In the genomic region with DNA sequence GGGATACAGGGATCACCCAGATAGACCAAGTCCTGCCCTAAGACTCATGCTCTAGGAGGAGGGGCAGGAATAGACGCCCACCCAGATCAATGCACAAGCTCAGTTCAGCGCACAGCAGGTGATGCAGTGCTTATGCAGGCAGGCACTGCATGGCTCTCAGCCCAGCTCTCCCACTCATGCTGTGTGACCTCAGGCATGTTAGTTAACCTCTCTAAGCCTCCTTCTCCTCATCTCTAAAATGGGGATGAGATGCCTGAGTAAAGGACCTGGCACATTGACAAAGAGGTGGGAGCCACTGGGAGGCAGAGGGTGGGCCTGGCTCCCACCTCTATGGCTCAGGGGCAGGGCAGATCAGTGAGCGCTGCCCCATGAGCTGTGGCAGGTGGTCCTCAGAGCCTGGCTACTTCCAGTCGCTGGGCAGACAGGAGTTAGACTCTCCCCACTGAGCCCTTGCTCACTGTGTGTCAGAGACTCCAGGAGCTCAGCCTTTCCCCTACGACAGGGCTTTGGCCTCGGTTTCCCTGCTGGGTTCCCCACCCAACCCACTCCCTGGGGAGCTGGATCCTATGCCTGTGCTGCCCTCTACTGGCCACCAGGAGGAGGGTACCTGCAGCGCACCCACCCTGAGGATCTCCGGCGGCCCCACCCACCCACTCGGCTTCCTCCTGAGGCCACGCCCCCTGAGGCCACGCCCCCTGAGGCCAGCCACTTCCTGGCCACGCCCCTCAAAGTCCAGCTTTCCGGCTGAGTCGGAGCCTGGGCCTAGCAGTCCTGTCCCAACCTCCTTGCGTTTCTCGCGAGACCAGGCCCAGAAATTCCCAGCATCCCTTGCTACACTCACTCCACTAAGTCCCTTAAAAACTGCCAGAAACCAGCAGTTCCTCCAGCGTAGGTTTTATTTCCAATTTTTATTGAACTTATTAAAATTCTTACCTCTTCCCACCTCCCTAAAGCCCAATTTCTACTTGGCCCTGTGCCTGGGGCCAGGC, we compare ENCODE assay signal across 8 cellular contexts.
DNase-seq lines count a peak whose midpoint lies in the region; ATAC-seq and TF ChIP-seq lines count a peak whose summit lies in the region.

No MANE protein-coding gene starts in this region.

- POLR2A ChIA-PET in CD4-positive, alpha-beta T cell (lab: Charles Lee) = no interaction called here

- DNase-seq in CD4-positive, alpha-beta T cell = peak in 8 of 10 experiments; percentile 1 to 45 (median 10)
- DNase-seq in HFF-Myc (ENCODE audit: extremely low read depth, low read depth) = peak; percentile 26
- DNase-seq in RPMI7951 (ENCODE audit: low read depth) = peak; percentile 71
- DNase-seq in activated T-helper 1 cell treated with anti-CD3 and anti-CD28 coated beads, Interleukin-12 subunit alpha, Interleukin-12 subunit beta, Interleukin-2, Interleukin-4 antibody, amounts not matched to agents 30 ng/mL and 10 ng/mL and 1 ng/mL, durations not matched to agents 14 hours and 24 hours and 36 hours (ENCODE audit: low spot score) = peak; percentile 45
- peak; percentile 80 for DNase-seq in glomerular visceral epithelial cell (ENCODE audit: extremely low spot score)
- DNase-seq in psoas muscle = peak; percentile 48 to 54
- no peak for DNase-seq in gastrocnemius medialis

- 43 to 47% (median 43%) methylated on average over 19 of the region's 19 CpGs for WGBS in psoas muscle, 3 donors

- no peak for ATAC-seq in CD4-positive, alpha-beta T cell (ENCODE audit: poor library complexity)
- ATAC-seq in psoas muscle = peak in 3 of 4 donors; percentile 27 to 62 (median 53)
- ATAC-seq in HG02642 (IDR thresholded peaks at IDR 0.05; ENCODE audit: poor library complexity, unreplicated experiment) = no peak
- no peak for ATAC-seq in gastrocnemius medialis

- no peak overlapping the region for H3K27ac Mint-ChIP-seq in CD4-positive, alpha-beta T cell
- H3K27ac Mint-ChIP-seq in activated T-helper 1 cell treated with anti-CD3 and anti-CD28 coated beads, Interleukin-12 subunit alpha, Interleukin-12 subunit beta, Interleukin-2, Interleukin-4 antibody, amounts not matched to agents 30 ng/mL and 10 ng/mL and 1 ng/mL, durations not matched to agents 14 hours and 24 hours and 36 hours = no peak overlapping the region

- H3K27ac ChIP-seq in CD4-positive, alpha-beta T cell (ENCODE audit: low read depth, low read length) = no peak overlapping the region
- H3K27ac ChIP-seq in psoas muscle (no peak overlapping the region), gastrocnemius medialis (no peak overlapping the region)

- H3K27me3 Mint-ChIP-seq in CD4-positive, alpha-beta T cell = no peaks in the 10 kb centered on the region
- H3K27me3 Mint-ChIP-seq in activated T-helper 1 cell treated with anti-CD3 and anti-CD28 coated beads, Interleukin-12 subunit alpha, Interleukin-12 subunit beta, Interleukin-2, Interleukin-4 antibody, amounts not matched to agents 30 ng/mL and 10 ng/mL and 1 ng/mL, durations not matched to agents 14 hours and 24 hours and 36 hours (ENCODE audit: insufficient read depth) = peaks cover 2% of the 10 kb centered on the region

- TF ChIP-seq POLR2A in gastrocnemius medialis (IDR thresholded peaks at IDR 0.05) = no peak

- no peak overlapping the region for H3K4me3 ChIP-seq in HFF-Myc (replicated peaks; ENCODE audit: low read depth, low read length)
- no peak overlapping the region for H3K4me3 ChIP-seq in psoas muscle
- H3K4me3 ChIP-seq in gastrocnemius medialis = no peak overlapping the region

- peak; percentile 26 for TF ChIP-seq CTCF in CD4-positive, alpha-beta T cell (IDR thresholded peaks at IDR 0.05)
- TF ChIP-seq CTCF in HFF-Myc (IDR thresholded peaks at IDR 0.05; ENCODE audit: low read depth, low read length, missing control alignments) = peak; percentile 61
- TF ChIP-seq CTCF in psoas muscle (IDR thresholded peaks at IDR 0.05) = no peak
- peak in 1 of 5 experiments; percentile 17 for TF ChIP-seq CTCF in gastrocnemius medialis (IDR thresholded peaks at IDR 0.05 in 4 of 5, conservative IDR thresholded peaks at IDR 0.05 in 1 of 5)

- H3K4me1 ChIP-seq in psoas muscle = no peaks in the 10 kb centered on the region
- H3K4me1 ChIP-seq in gastrocnemius medialis = no peaks in the 10 kb centered on the region

- H3K36me3 Mint-ChIP-seq in CD4-positive, alpha-beta T cell (ENCODE audit: low read depth) = no peaks in the 10 kb centered on the region
- H3K36me3 Mint-ChIP-seq in activated T-helper 1 cell treated with anti-CD3 and anti-CD28 coated beads, Interleukin-12 subunit alpha, Interleukin-12 subunit beta, Interleukin-2, Interleukin-4 antibody, amounts not matched to agents 30 ng/mL and 10 ng/mL and 1 ng/mL, durations not matched to agents 14 hours and 24 hours and 36 hours (ENCODE audit: low read depth) = no peaks in the 10 kb centered on the region

- intact Hi-C loops in CD4-positive, alpha-beta T cell (cut with DNase I, micrococcal nuclease) = no loop called here
- intact Hi-C loops in activated T-helper 1 cell treated with anti-CD3 and anti-CD28 coated beads, Interleukin-12 subunit alpha, Interleukin-12 subunit beta, Interleukin-2, Interleukin-4 antibody, amounts not matched to agents 30 ng/mL and 10 ng/mL and 1 ng/mL, durations not matched to agents 14 hours and 24 hours and 36 hours (cut with micrococcal nuclease) = loop anchor here (1.0 kb wide), 1 partner anchor 228 kb away; no protein-coding TSS in a partner anchor
- intact Hi-C loops in psoas muscle (cut with DNase I) = loop anchor here in 1 of 2 donors (5.0 kb wide), 1 partner anchor 230 kb away; no protein-coding TSS in a partner anchor
- intact Hi-C loops in gastrocnemius medialis (cut with DNase I; ENCODE audit: low total_unique reads) = no loop called here

- in situ Hi-C loops in gastrocnemius medialis (cut with MboI; ENCODE audit: low sequenced_read_pairs in 4 of 4) = no loop called here

- peaks cover 11% of the 10 kb centered on the region for H3K9me3 Mint-ChIP-seq in CD4-positive, alpha-beta T cell
- H3K9me3 Mint-ChIP-seq in activated T-helper 1 cell treated with anti-CD3 and anti-CD28 coated beads, Interleukin-12 subunit alpha, Interleukin-12 subunit beta, Interleukin-2, Interleukin-4 antibody, amounts not matched to agents 30 ng/mL and 10 ng/mL and 1 ng/mL, durations not matched to agents 14 hours and 24 hours and 36 hours = peaks cover 25% of the 10 kb centered on the region

- CTCF ChIA-PET in CD4-positive, alpha-beta T cell (lab: Charles Lee) = no interaction called here

- H3K9me3 ChIP-seq in CD4-positive, alpha-beta T cell (ENCODE audit: control insufficient read depth, low read length) = peaks cover 14% of the 10 kb centered on the region
- H3K9me3 ChIP-seq in psoas muscle (peaks cover 24% of the 10 kb centered on the region), gastrocnemius medialis (peaks cover 0 to 14% (median 0%) of the 10 kb centered on the region in 3 donors)

- no peaks in the 10 kb centered on the region for H3K27me3 ChIP-seq in CD4-positive, alpha-beta T cell (ENCODE audit: control insufficient read depth, insufficient read depth, low read length)
- H3K27me3 ChIP-seq in psoas muscle (ENCODE audit: insufficient read depth in 3 of 3, low read length in 2 of 3) = no peaks in the 10 kb centered on the region
- H3K27me3 ChIP-seq in gastrocnemius medialis = peaks cover 0 to 3% (median 0%) of the 10 kb centered on the region in 3 donors

- no peaks in the 10 kb centered on the region for H3K4me1 Mint-ChIP-seq in CD4-positive, alpha-beta T cell (ENCODE audit: low read depth)
- peaks cover 5% of the 10 kb centered on the region for H3K4me1 Mint-ChIP-seq in activated T-helper 1 cell treated with anti-CD3 and anti-CD28 coated beads, Interleukin-12 subunit alpha, Interleukin-12 subunit beta, Interleukin-2, Interleukin-4 antibody, amounts not matched to agents 30 ng/mL and 10 ng/mL and 1 ng/mL, durations not matched to agents 14 hours and 24 hours and 36 hours (ENCODE audit: low read depth)

- H3K36me3 ChIP-seq in psoas muscle (ENCODE audit: insufficient read depth in 1 of 2, low read depth in 1 of 2) = no peaks in the 10 kb centered on the region
- H3K36me3 ChIP-seq in gastrocnemius medialis = no peaks in the 10 kb centered on the region

- H3K4me3 Mint-ChIP-seq in CD4-positive, alpha-beta T cell = no peak overlapping the region
- no peak overlapping the region for H3K4me3 Mint-ChIP-seq in activated T-helper 1 cell treated with anti-CD3 and anti-CD28 coated beads, Interleukin-12 subunit alpha, Interleukin-12 subunit beta, Interleukin-2, Interleukin-4 antibody, amounts not matched to agents 30 ng/mL and 10 ng/mL and 1 ng/mL, durations not matched to agents 14 hours and 24 hours and 36 hours

Comparison
In these comparisons a context has a peak if more than half of its experiments do, and no peak if none do; other contexts are left out.
1. ATAC-seq: peak in psoas muscle (3 of 4); none in CD4-positive, alpha-beta T cell (single experiment), HG02642 (single experiment) and gastrocnemius medialis (0 of 2).
2. DNase-seq: peak in CD4-positive, alpha-beta T cell (8 of 10), HFF-Myc (single experiment), RPMI7951 (single experiment), activated T-helper 1 cell treated with anti-CD3 and anti-CD28 coated beads, Interleukin-12 subunit alpha, Interleukin-12 subunit beta, Interleukin-2, Interleukin-4 antibody, amounts not matched to agents 30 ng/mL and 10 ng/mL and 1 ng/mL, durations not matched to agents 14 hours and 24 hours and 36 hours (single experiment), glomerular visceral epithelial cell (single experiment) and psoas muscle (2 of 2); none in gastrocnemius medialis (0 of 2).